ENCODE assay signal across 8 cellular contexts in genomic region chr4:151100517-151100916, GRCh38. TPM values are rescaled to one million over a fixed set of nuclear protein-coding genes. Genes with fewer than 3 reads are reported as not detected.
A peak's percentile ranks its signal among the peaks of the same experiment; 100 is the strongest.
DNase-seq lines count a peak whose midpoint lies in the region; ATAC-seq and TF ChIP-seq lines count a peak whose summit lies in the region.

No MANE protein-coding gene starts in this region.

- no CpG with 5 or more reads among the region's 3 CpGs for WGBS in H9 (ENCODE audit: extremely low coverage, insufficient read length, low lambda C conversion rate)

- no peak overlapping the region for H3K23ac ChIP-seq in H9 (ENCODE audit: insufficient read length, low read depth, low read length)

- no peak overlapping the region for H3K27ac ChIP-seq in H9 (ENCODE audit: insufficient read length, low read depth, low read length)
- peak overlapping the region; percentile 90 for H3K27ac ChIP-seq in WERI-Rb-1
- peak overlapping the region; percentile 84 for H3K27ac ChIP-seq in foreskin keratinocyte

- H2BK15ac ChIP-seq in H9 (ENCODE audit: low read depth, low read length) = no peak overlapping the region

- no peak overlapping the region for H2AK5ac ChIP-seq in H9 (ENCODE audit: insufficient read length, low read length)

- no peak overlapping the region for H4K91ac ChIP-seq in H9 (ENCODE audit: insufficient read length, low read depth, low read length)

- H3K27me3 Mint-ChIP-seq in H9 (ENCODE audit: low read depth) = no peaks in the 10 kb centered on the region

- no peak for DNase-seq in H9
- no peak for DNase-seq in WERI-Rb-1
- DNase-seq in foreskin keratinocyte = no peak
- no peak for DNase-seq in skeletal muscle cell (ENCODE audit: low read depth)
- no peak for DNase-seq in NCI-H524 (lab: John Stamatoyannopoulos, UW)

- peaks cover 10 to 20% of the 10 kb centered on the region in 2 experiments for H3K4me1 Mint-ChIP-seq in H9

- peak overlapping the region; percentile 99 for H3K9ac ChIP-seq in H9 (ENCODE audit: extremely low read depth, insufficient read length, low read length)

- no peak overlapping the region for H3T11ph ChIP-seq in H9 (ENCODE audit: low read length)

- H3K4me2 ChIP-seq in H9 (ENCODE audit: insufficient read depth, insufficient read length, low read length) = peak overlapping the region; percentile 79

- H3K4me1 ChIP-seq in H9 (ENCODE audit: insufficient read depth, low read length) (no peaks in the 10 kb centered on the region), foreskin keratinocyte (peaks cover 15% of the 10 kb centered on the region)

- peaks cover 0 to 4% of the 10 kb centered on the region in 2 experiments; a peak in 1 of 5 replicates for H3K9me3 Mint-ChIP-seq in H9

- H3K18ac ChIP-seq in H9 (ENCODE audit: insufficient read length, low read depth, low read length) = no peak overlapping the region

- no peaks in the 10 kb centered on the region for H3K9me3 ChIP-seq in H9 (ENCODE audit: control insufficient read depth, low read depth, low read length)
- no peaks in the 10 kb centered on the region for H3K9me3 ChIP-seq in WERI-Rb-1 (ENCODE audit: severe bottlenecking)

- H3K23me2 ChIP-seq in H9 (ENCODE audit: insufficient read length, low read depth, low read length, poor library complexity, severe bottlenecking) = no peaks in the 10 kb centered on the region

- no peak overlapping the region for H2AFZ ChIP-seq in H9 (ENCODE audit: low read length)

- no peaks in the 10 kb centered on the region for H3K27me3 ChIP-seq in H9 (ENCODE audit: insufficient read depth, low read length)
- H3K27me3 ChIP-seq in WERI-Rb-1 (ENCODE audit: insufficient read depth, low read depth, severe bottlenecking) = no peaks in the 10 kb centered on the region
- no peaks in the 10 kb centered on the region for H3K27me3 ChIP-seq in foreskin keratinocyte

- peak overlapping the region; percentile 73 for H3K4me3 ChIP-seq in WERI-Rb-1 (ENCODE audit: low read depth, low read length)
- peak overlapping the region; percentile 100 for H3K4me3 ChIP-seq in skeletal muscle cell (ENCODE audit: low read depth, low read length)

- H3K36me3 ChIP-seq in WERI-Rb-1 = peaks cover 57% of the 10 kb centered on the region

- no peak overlapping the region for H3K56ac ChIP-seq in H9 (ENCODE audit: insufficient read length, low read depth, low read length)

- no peak overlapping the region for H3K14ac ChIP-seq in H9 (ENCODE audit: insufficient read depth, low read length)

- peak overlapping the region; percentile 99 to 100 (median 99); a peak in 6 of 7 replicates for H3K27ac Mint-ChIP-seq in H9

- H2BK20ac ChIP-seq in H9 (ENCODE audit: low read depth, low read length, poor library complexity, severe bottlenecking) = no peak overlapping the region

- H4K20me1 ChIP-seq in H9 (ENCODE audit: control insufficient read depth, insufficient read depth, insufficient read length) = no peaks in the 10 kb centered on the region

- TF ChIP-seq CTCF in H9 (conservative IDR thresholded peaks at IDR 0.05) (no peak), WERI-Rb-1 (IDR thresholded peaks at IDR 0.05; ENCODE audit: low read depth, low read length) (no peak), foreskin keratinocyte (conservative IDR thresholded peaks at IDR 0.05) (no peak)

- no peak overlapping the region for H4K5ac ChIP-seq in H9 (ENCODE audit: insufficient read length, low read depth, low read length)

- peak overlapping the region; percentile 91 to 98 for H3K4me3 Mint-ChIP-seq in H9

- H2BK120ac ChIP-seq in H9 (ENCODE audit: low read depth, low read length, poor library complexity, severe bottlenecking) = no peak overlapping the region

- no peak overlapping the region for H4K8ac ChIP-seq in H9 (replicated peaks; ENCODE audit: insufficient read length, low read depth, low read length)

- no peak overlapping the region for H2BK12ac ChIP-seq in H9 (ENCODE audit: insufficient read length, low read depth, low read length)

- peaks cover 17% of the 10 kb centered on the region; the same call in 1 of the 2 replicates for H3K79me2 ChIP-seq in H9 (ENCODE audit: insufficient read depth, low read length)

- no peaks in the 10 kb centered on the region for H3K79me1 ChIP-seq in H9 (ENCODE audit: insufficient read depth, low read depth, low read length, poor library complexity, severe bottlenecking)

- H3K4ac ChIP-seq in H9 (ENCODE audit: low read depth, low read length) = no peak overlapping the region

- ATAC-seq in foreskin keratinocyte (no peak), HG03159 (IDR thresholded peaks at IDR 0.05; ENCODE audit: unreplicated experiment) (no peak), GM18858 (IDR thresholded peaks at IDR 0.05; ENCODE audit: unreplicated experiment) (no peak), HG03521 (IDR thresholded peaks at IDR 0.05; ENCODE audit: unreplicated experiment) (no peak)

- H2BK5ac ChIP-seq in H9 (ENCODE audit: insufficient read length, low read length) = no peak overlapping the region

- H3K36me3 Mint-ChIP-seq in H9 (ENCODE audit: insufficient read depth in 1 of 3, low read depth in 3 of 3) = peaks cover 49 to 60% (median 58%) of the 10 kb centered on the region in 3 experiments

RNA-seq across cellular contexts. Expression of gene RPS3A, which starts 1.1 kb away (rescaled TPM):
- total RNA-seq in H9 (2021) = 2,679 and 2,686 TPM in 2 replicates
- 1,815 and 1,913 TPM in 2 replicates for total RNA-seq in foreskin keratinocyte
- 2,395 and 2,442 TPM in 2 replicates for polyA plus RNA-seq in foreskin keratinocyte
